ENCODE assay signal across 25 cellular contexts in the genomic region with DNA sequence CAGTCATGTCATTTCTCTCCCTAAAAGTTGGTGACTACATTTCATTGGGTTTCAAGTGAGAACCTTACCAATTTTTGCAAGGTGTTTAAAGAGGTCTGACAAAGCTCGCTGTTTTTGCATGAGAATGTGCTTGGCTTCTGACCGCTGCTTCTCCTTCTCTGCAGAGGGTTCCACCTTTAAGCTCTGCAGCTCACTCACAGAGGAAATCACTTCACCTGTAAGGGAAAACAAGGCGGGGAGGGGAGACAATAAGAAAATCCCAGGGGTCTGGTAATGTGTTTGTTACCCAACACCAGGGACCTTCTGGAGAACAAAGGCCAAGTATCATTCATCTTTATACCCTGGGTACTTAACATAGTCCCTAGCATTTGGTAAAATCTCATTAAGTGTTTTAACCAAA.
"Had no signal": no experiment of that assay in that cellular context is flagged by ENCODE, and none has a peak within 500 bp of the region (broad histone marks: within the 10 kb centered on the region; RNA-seq: fewer than 3 reads in every experiment).

No MANE protein-coding gene starts in this region.

- H3K27me3 Mint-ChIP-seq: activated CD4-positive, alpha-beta memory T cell treated with anti-CD3 and anti-CD28 coated beads for 36 hours; activated CD4-positive, alpha-beta T cell treated with anti-CD3 and anti-CD28 coated beads, Interleukin-2, amount 10 ng/mL, durations not matched to agents 24 days and 14 days; activated naive CD4-positive, alpha-beta T cell treated with anti-CD3 and anti-CD28 coated beads, Interleukin-2, amount 10 ng/mL, durations not matched to agents 7 days and 5 days; activated naive CD8-positive, alpha-beta T cell treated with anti-CD3 and anti-CD28 coated beads, Interleukin-2, amount 10 ng/mL, durations not matched to agents 7 days and 5 days; brain; natural killer cell treated with Interleukin-12 subunit alpha and Interleukin-12 subunit beta and Interleukin-15 and Interleukin-18, amount 100 ng/mL, for 72 hours had no signal

- DNase-seq: activated CD4-positive, alpha-beta memory T cell treated with anti-CD3 and anti-CD28 coated beads for 36 hours; activated CD4-positive, alpha-beta T cell treated with anti-CD3 and anti-CD28 coated beads, Interleukin-2, amount 10 ng/mL, durations not matched to agents 24 days and 14 days; activated CD8-positive, alpha-beta memory T cell treated with anti-CD3 and anti-CD28 coated beads, Interleukin-2, amount 50 U/mL, for 4 hours; activated gamma-delta T cell; activated naive CD4-positive, alpha-beta T cell treated with anti-CD3 and anti-CD28 coated beads, Interleukin-2, amount 10 ng/mL, durations not matched to agents 7 days and 5 days; activated naive CD8-positive, alpha-beta T cell treated with anti-CD3 and anti-CD28 coated beads, Interleukin-2, amount 10 ng/mL, durations not matched to agents 7 days and 5 days; activated T-cell treated with anti-CD3 and anti-CD28 coated beads, Interleukin-2, amount 50 U/mL, for 1 hour; dorsolateral prefrontal cortex; effector memory CD4-positive, alpha-beta T cell; head of caudate nucleus; hippocampal formation; left lung; mucosa of descending colon; right cardiac atrium; stimulated activated naive CD4-positive, alpha-beta T cell; tibial artery; upper lobe of right lung had no signal

- H3K4me1 ChIP-seq: ascending aorta, left lung, suprapubic skin had no signal

- H3K9me3 ChIP-seq: ascending aorta, left lung, mucosa of descending colon, suprapubic skin, tibial artery, upper lobe of right lung had no signal

- ATAC-seq: left lung; mucosa of descending colon; natural killer cell treated with Interleukin-12 subunit alpha and Interleukin-12 subunit beta and Interleukin-15 and Interleukin-18, amount 100 ng/mL, for 72 hours; right cardiac atrium; upper lobe of right lung had no signal

- H3K4me3 ChIP-seq: ascending aorta, cardiac muscle cell, coronary artery, dorsolateral prefrontal cortex, left lung, lung, mucosa of descending colon, suprapubic skin, tibial artery, upper lobe of right lung had no signal

- H3K27ac Mint-ChIP-seq: activated CD4-positive, alpha-beta memory T cell treated with anti-CD3 and anti-CD28 coated beads for 36 hours; activated CD4-positive, alpha-beta T cell treated with anti-CD3 and anti-CD28 coated beads, Interleukin-2, amount 10 ng/mL, durations not matched to agents 24 days and 14 days; activated naive CD8-positive, alpha-beta T cell treated with anti-CD3 and anti-CD28 coated beads, Interleukin-2, amount 10 ng/mL, durations not matched to agents 7 days and 5 days; brain; natural killer cell treated with Interleukin-12 subunit alpha and Interleukin-12 subunit beta and Interleukin-15 and Interleukin-18, amount 100 ng/mL, for 72 hours; T-helper 2 cell treated with Interferon-gamma antibody and Interleukin-4, amounts not matched to agents 5 μg/mL and 100 μg/mL, for 36 hours had no signal

- H3K4me1 Mint-ChIP-seq: activated CD4-positive, alpha-beta T cell treated with anti-CD3 and anti-CD28 coated beads, Interleukin-2, amount 10 ng/mL, durations not matched to agents 24 days and 14 days; activated naive CD4-positive, alpha-beta T cell treated with anti-CD3 and anti-CD28 coated beads, Interleukin-2, amount 10 ng/mL, durations not matched to agents 7 days and 5 days; activated naive CD8-positive, alpha-beta T cell treated with anti-CD3 and anti-CD28 coated beads, Interleukin-2, amount 10 ng/mL, durations not matched to agents 7 days and 5 days; brain had no signal

- H3K27ac ChIP-seq: ascending aorta, cardiac muscle cell, coronary artery, dorsolateral prefrontal cortex, left lung, suprapubic skin, tibial artery, upper lobe of right lung had no signal

- H3K4me3 Mint-ChIP-seq: activated CD4-positive, alpha-beta memory T cell treated with anti-CD3 and anti-CD28 coated beads for 36 hours; activated CD4-positive, alpha-beta T cell treated with anti-CD3 and anti-CD28 coated beads, Interleukin-2, amount 10 ng/mL, durations not matched to agents 24 days and 14 days; activated naive CD4-positive, alpha-beta T cell treated with anti-CD3 and anti-CD28 coated beads, Interleukin-2, amount 10 ng/mL, durations not matched to agents 7 days and 5 days; activated naive CD8-positive, alpha-beta T cell treated with anti-CD3 and anti-CD28 coated beads, Interleukin-2, amount 10 ng/mL, durations not matched to agents 7 days and 5 days; brain; natural killer cell treated with Interleukin-12 subunit alpha and Interleukin-12 subunit beta and Interleukin-15 and Interleukin-18, amount 100 ng/mL, for 72 hours; T-helper 2 cell treated with Interferon-gamma antibody and Interleukin-4, amounts not matched to agents 5 μg/mL and 100 μg/mL, for 36 hours had no signal

- H3K27me3 ChIP-seq: ascending aorta, cardiac muscle cell, dorsolateral prefrontal cortex, left lung, suprapubic skin, tibial artery, upper lobe of right lung had no signal

- H3K9me3 Mint-ChIP-seq: activated CD4-positive, alpha-beta memory T cell treated with anti-CD3 and anti-CD28 coated beads for 36 hours; activated CD4-positive, alpha-beta T cell treated with anti-CD3 and anti-CD28 coated beads, Interleukin-2, amount 10 ng/mL, durations not matched to agents 24 days and 14 days; activated naive CD4-positive, alpha-beta T cell treated with anti-CD3 and anti-CD28 coated beads, Interleukin-2, amount 10 ng/mL, durations not matched to agents 7 days and 5 days; activated naive CD8-positive, alpha-beta T cell treated with anti-CD3 and anti-CD28 coated beads, Interleukin-2, amount 10 ng/mL, durations not matched to agents 7 days and 5 days; brain; natural killer cell treated with Interleukin-12 subunit alpha and Interleukin-12 subunit beta and Interleukin-15 and Interleukin-18, amount 100 ng/mL, for 72 hours; T-helper 2 cell treated with Interferon-gamma antibody and Interleukin-4, amounts not matched to agents 5 μg/mL and 100 μg/mL, for 36 hours had no signal
